In the genomic region with DNA sequence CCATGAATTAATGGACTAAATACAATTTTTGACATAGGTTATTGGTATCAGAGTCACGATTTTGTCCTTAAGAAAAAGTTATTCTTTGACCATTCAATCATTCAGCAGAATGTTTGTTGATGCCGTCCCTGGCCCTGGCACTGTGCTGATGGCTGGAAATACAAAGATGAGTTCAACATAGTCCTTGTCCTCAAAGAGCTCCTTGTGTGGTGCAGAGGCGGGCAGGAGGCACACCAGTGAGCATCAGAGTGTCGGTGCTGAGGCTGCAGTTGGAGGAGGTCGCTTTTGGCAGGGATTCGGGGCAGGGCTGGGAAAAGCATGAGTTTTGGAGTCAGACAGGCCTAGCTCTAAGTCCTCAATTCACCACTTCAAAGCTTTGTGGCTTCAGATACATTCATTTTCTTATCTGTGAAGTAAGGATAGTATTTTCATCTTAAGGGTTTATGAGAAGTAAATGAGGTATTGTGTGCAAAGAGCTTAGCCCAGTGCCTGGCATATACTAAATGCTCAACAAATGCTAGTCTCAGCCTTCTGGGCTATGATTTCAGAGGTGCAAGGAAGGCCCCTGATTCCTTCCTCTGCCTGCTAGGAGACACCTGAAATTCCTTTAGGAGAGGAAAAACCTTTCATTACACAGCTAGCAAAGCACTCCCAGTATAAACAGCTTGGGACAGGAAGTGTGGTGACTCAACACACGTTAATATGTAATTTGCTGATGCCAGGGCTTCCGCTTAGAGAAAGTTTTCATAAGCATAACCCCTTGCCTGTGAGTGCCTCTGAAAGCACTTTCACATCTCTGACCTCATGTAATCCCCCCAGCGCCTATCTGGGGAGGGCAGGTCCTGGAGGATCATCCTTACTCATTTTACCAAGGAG, we compare ENCODE assay signal across 8 cellular contexts.
DNase-seq lines count a peak whose midpoint lies in the region; ATAC-seq, FAIRE-seq and TF ChIP-seq lines count a peak whose summit lies in the region.

No MANE protein-coding gene starts in this region.

- H3K27me3 ChIP-seq in HL-60 (ENCODE audit: insufficient read depth, poor library complexity, severe bottlenecking) (no peaks in the 10 kb centered on the region), mammary epithelial cell (ENCODE audit: insufficient read depth, low read length) (no peaks in the 10 kb centered on the region)

- DNase-seq in HL-60 (ENCODE audit: low read depth in 1 of 2, low spot score in 1 of 2): peak; percentile 21 to 54
- DNase-seq in mammary epithelial cell: peak; percentile 78
- peak; percentile 74 for DNase-seq in midbrain (lab: John Stamatoyannopoulos, UW)
- DNase-seq in cerebellum (ENCODE audit: low spot score): no peak
- DNase-seq in stimulated activated naive CD8-positive, alpha-beta T cell treated with anti-CD3 and anti-CD28 coated beads, Interleukin-15, Interleukin-2, amounts not matched to agents 100 U/mL and 50 U/mL, for 24 hours: no peak
- DNase-seq in NK-92 (lab: John Stamatoyannopoulos, UW; ENCODE audit: unreplicated experiment): no peak
- no peak for DNase-seq in GM12891 (ENCODE audit: insufficient read length, low spot score)

- BruUV-seq in mammary epithelial cell (replicated peaks; lab: Mats Ljungman, UMichigan): no TSS peak

- H3K36me3 ChIP-seq in mammary epithelial cell (ENCODE audit: insufficient read depth, low read length): no peaks in the 10 kb centered on the region

- no peaks in the 10 kb centered on the region for H3K79me2 ChIP-seq in mammary epithelial cell (ENCODE audit: insufficient read depth, low read length)

- peak overlapping the region; percentile 73 for H2AFZ ChIP-seq in mammary epithelial cell (ENCODE audit: low read depth, low read length)

- CTCF ChIA-PET in mammary epithelial cell (lab: Charles Lee; ENCODE audit: low non-redundant PET): interaction anchor here (0.6 kb wide), 1 partner anchor 785 kb away, joined by 6 read pairs; no protein-coding TSS in a partner anchor

- TF ChIP-seq POLR2A in GM12891 (IDR thresholded peaks at IDR 0.05; ENCODE audit: low read depth, low read length): no peak

- in situ Hi-C loops in mammary epithelial cell (cut with MboI; ENCODE audit: low sequenced_read_pairs in 2 of 2): no loop called here

- H3K9ac ChIP-seq in mammary epithelial cell (ENCODE audit: insufficient read depth, low read length): no peak overlapping the region

- H3K4me3 ChIP-seq in HL-60 (replicated peaks; ENCODE audit: insufficient read depth, low read length) (no peak overlapping the region), mammary epithelial cell (replicated peaks in 1 of 3; ENCODE audit: insufficient read depth in 1 of 3, low read depth in 2 of 3, low read length in 3 of 3) (no peak overlapping the region)

- FAIRE-seq in GM12891 (lab: Jason Lieb, UNC): no peak

- no peak overlapping the region for H3K4me2 ChIP-seq in mammary epithelial cell (ENCODE audit: insufficient read depth, low read depth, low read length)

- WGBS in mammary epithelial cell (ENCODE audit: low coverage, missing lambda C conversion rate): 68% methylated on average over 9 of the region's 9 CpGs

- peak overlapping the region; percentile 37 for H3K27ac ChIP-seq in HL-60 (replicated peaks)
- H3K27ac ChIP-seq in mammary epithelial cell (ENCODE audit: insufficient read depth, low read depth, low read length): peak overlapping the region; percentile 32

- dilution Hi-C loops in mammary epithelial cell (cut with HindIII; ENCODE audit: low sequenced_read_pairs): loop anchor here (5.0 kb wide), 1 partner anchor 52 kb away; no protein-coding TSS in a partner anchor

- intact Hi-C loops in mammary epithelial cell (cut with micrococcal nuclease): no loop called here

- peak; percentile 72 for ATAC-seq in GM19043 (IDR thresholded peaks at IDR 0.05; ENCODE audit: low read depth, unreplicated experiment)
- ATAC-seq in stimulated activated naive CD8-positive, alpha-beta T cell treated with anti-CD3 and anti-CD28 coated beads, Interleukin-15, Interleukin-2, amounts not matched to agents 100 U/mL and 50 U/mL, for 24 hours: no peak

- H3K9me3 ChIP-seq in mammary epithelial cell (replicated peaks; ENCODE audit: insufficient read depth, low read length): peaks cover 5% of the 10 kb centered on the region

- H3K4me1 ChIP-seq in mammary epithelial cell (ENCODE audit: insufficient read depth, low read length): peaks cover 23% of the 10 kb centered on the region

- H4K20me1 ChIP-seq in mammary epithelial cell (ENCODE audit: insufficient read depth, low read length): no peaks in the 10 kb centered on the region

- no peak for TF ChIP-seq CTCF in HL-60 (IDR thresholded peaks at IDR 0.05; ENCODE audit: insufficient read depth, low read length)
- no peak for TF ChIP-seq CTCF in mammary epithelial cell (conservative IDR thresholded peaks at IDR 0.05 in 1 of 2, IDR thresholded peaks at IDR 0.05 in 1 of 2; ENCODE audit: extremely low read depth in 1 of 2, insufficient read depth in 1 of 2, low read depth in 1 of 2, low read length in 2 of 2)

TF ChIP-seq in GM12891, 5 proteins besides CTCF, POLR2A, EP300 and RAD21:
- TF ChIP-seq PAX5 (IDR thresholded peaks at IDR 0.05; ENCODE audit: insufficient read depth, low read length, severe bottlenecking) (no peak), POU2F2 (IDR thresholded peaks at IDR 0.05; ENCODE audit: low read depth, low read length) (no peak), SPI1 (IDR thresholded peaks at IDR 0.05; ENCODE audit: low read depth, low read length) (no peak), TAF1 (IDR thresholded peaks at IDR 0.05; ENCODE audit: low read depth, low read length) (no peak), POLR2AphosphoS5 (IDR thresholded peaks at IDR 0.05; ENCODE audit: low read depth, low read length) (no peak)

Comparison
In these comparisons a context has a peak if more than half of its experiments do, and no peak if none do; other contexts are left out.
1. DNase-seq: peak in HL-60 (2 of 2), mammary epithelial cell (single experiment) and midbrain (single experiment); none in cerebellum (single experiment), stimulated activated naive CD8-positive, alpha-beta T cell treated with anti-CD3 and anti-CD28 coated beads, Interleukin-15, Interleukin-2, amounts not matched to agents 100 U/mL and 50 U/mL, for 24 hours (single experiment), NK-92 (single experiment) and GM12891 (single experiment).